In genomic region chr18:63969965-63970802, GRCh38 we compare ENCODE assay signal across 1 cellular context.
TF ChIP-seq lines count a peak whose summit lies in the region.

SERPINB8 (plus strand) TSS chr18:63970081; CDS start chr18:63978309, 8,228 bp downstream.

TF ChIP-seq in H1, 55 proteins besides CTCF, POLR2A, EP300 and RAD21 (continued from another document):
- no peak for TF ChIP-seq CHD1 (IDR thresholded peaks at IDR 0.05; ENCODE audit: low read depth, low read length)
- TF ChIP-seq CHD2 (IDR thresholded peaks at IDR 0.05; ENCODE audit: low read length), result peak; percentile 69; the same call in 1 of the 2 replicates
- TF ChIP-seq SIN3A (conservative IDR thresholded peaks at IDR 0.05 in 1 of 2, IDR thresholded peaks at IDR 0.05 in 1 of 2; ENCODE audit: low read depth in 1 of 2, low read length in 2 of 2), result no peak; a peak in 1 of 4 replicates
- no peak for TF ChIP-seq MAFK (IDR thresholded peaks at IDR 0.05; ENCODE audit: low read depth, low read length)
- TF ChIP-seq HDAC2 (IDR thresholded peaks at IDR 0.05; ENCODE audit: borderline replicate concordance in 1 of 2, low read depth in 2 of 2, low read length in 2 of 2), result 0 out of 4 replicates have a peak, but pooled peaks of 1 of the 2 experiments have one; percentile 9
- TF ChIP-seq POLR2AphosphoS5 (IDR thresholded peaks at IDR 0.05; ENCODE audit: low read depth, low read length), result peak; percentile 83
- TF ChIP-seq SRF (IDR thresholded peaks at IDR 0.05; ENCODE audit: low read depth, low read length), result no peak
- TF ChIP-seq KDM4A (IDR thresholded peaks at IDR 0.05; ENCODE audit: low read depth, low read length, severe bottlenecking), result peak; percentile 50
- TF ChIP-seq SP1 (IDR thresholded peaks at IDR 0.05; ENCODE audit: low read depth, low read length), result 0 out of 2 replicates have a peak, but pooled peaks have one; percentile 32
- TF ChIP-seq EGR1 (IDR thresholded peaks at IDR 0.05; ENCODE audit: borderline replicate concordance, low read depth, low read length), result 0 out of 2 replicates have a peak, but pooled peaks have one; percentile 26
- TF ChIP-seq TAF1 (IDR thresholded peaks at IDR 0.05; ENCODE audit: low read depth, low read length), result peak; percentile 65; the same call in 1 of the 2 replicates
- TF ChIP-seq YY1 (IDR thresholded peaks at IDR 0.05; ENCODE audit: low read depth, low read length), result no peak; the same call in 1 of the 2 replicates
- peak; percentile 80 for TF ChIP-seq TEAD4 (IDR thresholded peaks at IDR 0.05; ENCODE audit: low read depth, low read length)
- TF ChIP-seq CREB1 (IDR thresholded peaks at IDR 0.05), result peak; percentile 74
- peak; percentile 69 for TF ChIP-seq PHF8 (conservative IDR thresholded peaks at IDR 0.05; ENCODE audit: low read depth, low read length)
- TF ChIP-seq CEBPB (IDR thresholded peaks at IDR 0.05; ENCODE audit: low read depth, low read length), result peak; percentile 71
- no peak for TF ChIP-seq BACH1 (IDR thresholded peaks at IDR 0.05; ENCODE audit: low read length)
- 0 out of 2 replicates have a peak, but pooled peaks have one; percentile 76 for TF ChIP-seq RBBP5 (IDR thresholded peaks at IDR 0.05; ENCODE audit: borderline replicate concordance, low read depth, low read length)
- peak; percentile 54; the same call in 1 of the 2 replicates for TF ChIP-seq JUND (IDR thresholded peaks at IDR 0.05; ENCODE audit: low read length)
- no peak for TF ChIP-seq E2F6 (IDR thresholded peaks at IDR 0.05)
- TF ChIP-seq TBP (IDR thresholded peaks at IDR 0.05; ENCODE audit: low read depth, low read length), result peak; percentile 70
